8 cellular contexts compared by ENCODE assay signal in genomic region chr16:23557779-23558330, GRCh38. TPM values are rescaled to one million over a fixed set of nuclear protein-coding genes. Genes with fewer than 3 reads are reported as not detected.
DNase-seq lines count a peak whose midpoint lies in the region; ATAC-seq and TF ChIP-seq lines count a peak whose summit lies in the region.

No MANE protein-coding gene starts in this region.

- peak overlapping the region; percentile 39 to 90 for H3K27ac Mint-ChIP-seq in T-cell

- H3K9me3 ChIP-seq in ES-I3 (ENCODE audit: control insufficient read depth, insufficient read depth, low read length): no peaks in the 10 kb centered on the region
- H3K9me3 ChIP-seq in duodenal mucosa (ENCODE audit: control insufficient read depth in 1 of 2, low read length in 2 of 2): no peaks in the 10 kb centered on the region
- no peaks in the 10 kb centered on the region for H3K9me3 ChIP-seq in testis

- in situ Hi-C loops in GM13977 (cut with MboI; ENCODE audit: low pct_unique_long_range_greater_than_20kb, low sequenced_read_pairs, unreplicated experiment): no loop called here

- H3K9me3 Mint-ChIP-seq in T-cell: no peaks in the 10 kb centered on the region

- ATAC-seq in HG02798 (IDR thresholded peaks at IDR 0.05; ENCODE audit: poor library complexity, unreplicated experiment) (peak; percentile 4), T-cell (replicated peaks in 1 of 4) (peak in 3 of 4 experiments; percentile 10 to 11 (median 10)), HG03342 (IDR thresholded peaks at IDR 0.05; ENCODE audit: unreplicated experiment) (no peak)

- no peak for TF ChIP-seq POLR2A in testis (IDR thresholded peaks at IDR 0.05)

- CTCF ChIA-PET in T-cell (lab: Charles Lee): interaction anchor here (0.7 to 2.6 kb wide), 3 partner anchors 34 to 53 kb away, joined by 3 to 16 read pairs (median 4); partner anchors contain the start of gene NDUFAB1 (in 1 of the 2)

- H3K4me1 Mint-ChIP-seq in T-cell: peaks cover 34 to 41% (median 37%) of the 10 kb centered on the region in 3 donors

- POLR2A ChIA-PET in T-cell (lab: Charles Lee): no interaction called here

- H3K4me3 Mint-ChIP-seq in T-cell: peak overlapping the region; percentile 91 to 98 (median 92)

- H3K36me3 Mint-ChIP-seq in T-cell: peaks cover 19% of the 10 kb centered on the region

- H3K27me3 ChIP-seq in duodenal mucosa (ENCODE audit: control insufficient read depth in 1 of 2, insufficient read depth in 2 of 2, low read length in 2 of 2) (no peaks in the 10 kb centered on the region), testis (no peaks in the 10 kb centered on the region)

- TF ChIP-seq CTCF in testis (IDR thresholded peaks at IDR 0.05) (no peak), GM13977 (IDR thresholded peaks at IDR 0.05; ENCODE audit: extremely low read depth, insufficient read depth, missing control alignments) (no peak)

- peak overlapping the region; percentile 59 for H3K27ac ChIP-seq in duodenal mucosa (ENCODE audit: low read depth, low read length)
- peak overlapping the region; percentile 87 to 96 for H3K27ac ChIP-seq in testis

- intact Hi-C loops in testis (cut with DNase I; ENCODE audit: low total_unique reads): loop anchor here (2.0 kb wide), 1 partner anchor 39 kb away; the partner anchor contains the start of gene NDUFAB1

- H3K4me1 ChIP-seq in ES-I3 (ENCODE audit: insufficient read depth, low read length): peaks cover 5% of the 10 kb centered on the region; the same call in 1 of the 2 replicates
- peaks cover 7 to 15% of the 10 kb centered on the region in 2 donors for H3K4me1 ChIP-seq in duodenal mucosa (ENCODE audit: control insufficient read depth in 1 of 2, insufficient read depth in 2 of 2, low read length in 2 of 2)
- H3K4me1 ChIP-seq in testis: peaks cover 26% of the 10 kb centered on the region

- H3K27me3 Mint-ChIP-seq in T-cell: no peaks in the 10 kb centered on the region

- 0 to 2% methylated on average over 15 to 31 of the region's 56 CpGs for WGBS in testis, 2 donors

- H3K9ac ChIP-seq in ES-I3 (ENCODE audit: low read depth, low read length): peak overlapping the region; percentile 77
- H3K9ac ChIP-seq in duodenal mucosa (ENCODE audit: low read depth in 1 of 2, low read length in 2 of 2): peak overlapping the region; percentile 70 to 84

- H3K36me3 ChIP-seq in ES-I3 (ENCODE audit: insufficient read depth, low read length) (peaks cover 20% of the 10 kb centered on the region), duodenal mucosa (ENCODE audit: control insufficient read depth in 1 of 2, insufficient read depth in 2 of 2, low read length in 2 of 2) (peaks cover 30 to 34% of the 10 kb centered on the region in 2 donors), testis (ENCODE audit: low read depth, missing control alignments) (no peaks in the 10 kb centered on the region)

- DNase-seq in T-cell (peak in 6 of 34 experiments; percentile 0 to 7 (median 4)), mesenteric fat pad (ENCODE audit: low spot score) (peak; percentile 90), testis (peak; percentile 39), GM13977 (ENCODE audit: low spot score) (no peak)

- H3K4me3 ChIP-seq in duodenal mucosa (ENCODE audit: low read depth in 1 of 2, low read length in 2 of 2): peak overlapping the region; percentile 76 to 90
- peak overlapping the region; percentile 91 to 94 for H3K4me3 ChIP-seq in testis

RNA-seq across cellular contexts. Expression of gene UBFD1, which starts 0.3 kb away (rescaled TPM):
- total RNA-seq in T-cell (10 to 100 TPM; 43.6 to 49.1 (median 46.3) TPM), mesenteric fat pad (48.1 TPM), testis (100 to 1,000 TPM; 269 to 275 TPM)
- 76.8 TPM for polyA plus RNA-seq in testis (ENCODE audit: insufficient read depth, low read depth, low replicate concordance)

RNA-seq across cellular contexts. Expression of gene EARS2, which starts 0.7 kb away (rescaled TPM):
- total RNA-seq in T-cell (10 to 100 TPM; 10.8 to 19.4 (median 15.9) TPM), mesenteric fat pad (14.4 TPM), testis (10 to 100 TPM; 55.9 to 76.7 TPM)
- 32.3 TPM for polyA plus RNA-seq in testis (ENCODE audit: insufficient read depth, low read depth, low replicate concordance)

RNA-seq across cellular contexts. Expression of gene NDUFAB1, which starts 38.3 kb away (rescaled TPM):
- total RNA-seq in T-cell (10 to 100 TPM; 24.2 to 44.3 (median 41.0) TPM), mesenteric fat pad (77.0 TPM), testis (10 to 100 TPM; 65.4 to 79.5 TPM)
- polyA plus RNA-seq in testis (ENCODE audit: insufficient read depth, low read depth, low replicate concordance): 115 TPM

RNA-seq across cellular contexts. Expression of gene GGA2, which starts 47.6 kb away (rescaled TPM):
- total RNA-seq in T-cell (100 to 1,000 TPM in 2 of 5 donors, 10 to 100 TPM in 3; 84.0 to 146 (median 99.6) TPM), mesenteric fat pad (65.7 TPM), testis (10 to 100 TPM; 60.6 to 71.9 TPM)
- polyA plus RNA-seq in testis (ENCODE audit: insufficient read depth, low read depth, low replicate concordance): 47.2 TPM
